ENCODE assay signal across 8 cellular contexts in genomic region chr9:136117291-136118060, GRCh38. TPM values are rescaled to one million over a fixed set of nuclear protein-coding genes. Genes with fewer than 3 reads are reported as not detected.
DNase-seq lines count a peak whose midpoint lies in the region; ATAC-seq and TF ChIP-seq lines count a peak whose summit lies in the region.

No MANE protein-coding gene starts in this region.

- intact Hi-C loops in CD8-positive, alpha-beta T cell (cut with DNase I, micrococcal nuclease) = loop anchor here (1.0 to 10.0 kb wide), 7 partner anchors 8 to 1953 kb away; partner anchors contain the start of genes UBAC1 (in 2 of the 2), CAMSAP1 (in 1 of the 2), QSOX2 (in 1 of the 2) and RNU6ATAC (in 1 of the 2)
- intact Hi-C loops in breast epithelium (cut with DNase I; ENCODE audit: low total_unique reads) = loop anchor here (10.0 kb wide), 1 partner anchor 123 kb away; no protein-coding TSS in a partner anchor

- H3K9me3 ChIP-seq in CD8-positive, alpha-beta T cell (ENCODE audit: low read length) = no peaks in the 10 kb centered on the region
- H3K9me3 ChIP-seq in breast epithelium = no peaks in the 10 kb centered on the region
- no peaks in the 10 kb centered on the region for H3K9me3 ChIP-seq in lung (ENCODE audit: control insufficient read depth in 2 of 2, insufficient read depth in 1 of 2, low read length in 1 of 2)
- no peaks in the 10 kb centered on the region for H3K9me3 ChIP-seq in upper lobe of left lung

- 39% methylated on average over 30 of the region's 30 CpGs for WGBS in lung, 2 donors
- WGBS in upper lobe of left lung, 2 donors = 26 to 39% methylated on average over 15 to 30 of the region's 30 CpGs

- peak overlapping the region; percentile 81 for H3K4me3 Mint-ChIP-seq in CD8-positive, alpha-beta T cell

- ATAC-seq in CD8-positive, alpha-beta T cell = no peak
- ATAC-seq in GM21390 (IDR thresholded peaks at IDR 0.05; ENCODE audit: unreplicated experiment) (peak; percentile 9), lung (ENCODE audit: insufficient read depth, low FRiP score) (no peak), upper lobe of left lung (ENCODE audit: low FRiP score in 2 of 2) (no peak)

- no peaks in the 10 kb centered on the region for H3K27me3 Mint-ChIP-seq in CD8-positive, alpha-beta T cell (ENCODE audit: low read depth)

- DNase-seq in CD8-positive, alpha-beta T cell = no peak
- DNase-seq in MV-4-11 (lab: John Stamatoyannopoulos, UW) (peak; percentile 19), breast epithelium (ENCODE audit: low spot score in 2 of 2) (no peak), lung (ENCODE audit: low spot score) (no peak), upper lobe of left lung (peak in 1 of 2 donors; percentile 80), NCI-H526 treated with DMSO at 0.1 percent for 48 hours (lab: John Stamatoyannopoulos, UW) (no peak), NCI-H2227 (lab: John Stamatoyannopoulos, UW; ENCODE audit: unreplicated experiment) (no peak)

- peak overlapping the region; percentile 80 for H3K27ac Mint-ChIP-seq in CD8-positive, alpha-beta T cell

- H3K4me1 Mint-ChIP-seq in CD8-positive, alpha-beta T cell (ENCODE audit: low read depth) = peaks cover 26% of the 10 kb centered on the region

- H3K36me3 Mint-ChIP-seq in CD8-positive, alpha-beta T cell = peaks cover 14% of the 10 kb centered on the region

- no peak for TF ChIP-seq EP300 in upper lobe of left lung (IDR thresholded peaks at IDR 0.05)

- no peak for TF ChIP-seq CTCF in CD8-positive, alpha-beta T cell (IDR thresholded peaks at IDR 0.05)
- TF ChIP-seq CTCF in breast epithelium (IDR thresholded peaks at IDR 0.05) (no peak), lung (IDR thresholded peaks at IDR 0.05; ENCODE audit: control extremely low read depth, extremely low read depth) (no peak), upper lobe of left lung (IDR thresholded peaks at IDR 0.05) (no peak)

- no peaks in the 10 kb centered on the region for H3K27me3 ChIP-seq in CD8-positive, alpha-beta T cell (ENCODE audit: insufficient read depth, low read length)
- no peaks in the 10 kb centered on the region for H3K27me3 ChIP-seq in breast epithelium
- H3K27me3 ChIP-seq in lung (ENCODE audit: control insufficient read depth, insufficient read depth) = no peaks in the 10 kb centered on the region
- H3K27me3 ChIP-seq in upper lobe of left lung = no peaks in the 10 kb centered on the region

- H3K4me3 ChIP-seq in CD8-positive, alpha-beta T cell (ENCODE audit: low read depth, low read length) = peak overlapping the region; percentile 90
- H3K4me3 ChIP-seq in breast epithelium = peak overlapping the region; percentile 59 to 86 (median 76)
- peak overlapping the region; percentile 85 for H3K4me3 ChIP-seq in lung
- peak overlapping the region; percentile 87 to 99 (median 97) for H3K4me3 ChIP-seq in upper lobe of left lung

- H3K36me3 ChIP-seq in CD8-positive, alpha-beta T cell (ENCODE audit: insufficient read depth, low read length) = no peaks in the 10 kb centered on the region
- H3K36me3 ChIP-seq in breast epithelium (no peaks in the 10 kb centered on the region), lung (ENCODE audit: control insufficient read depth in 2 of 2, insufficient read depth in 2 of 2, low read length in 2 of 2) (peaks cover 0 to 18% of the 10 kb centered on the region in 2 donors), upper lobe of left lung (peaks cover 0 to 24% (median 19%) of the 10 kb centered on the region in 4 donors)

- CTCF ChIA-PET in CD8-positive, alpha-beta T cell (lab: Charles Lee) = interaction anchor here (1.1 to 2.2 kb wide), 4 partner anchors 12 to 150 kb away, joined by 3 to 8 read pairs (median 6); no protein-coding TSS in a partner anchor

- TF ChIP-seq POLR2A in breast epithelium (IDR thresholded peaks at IDR 0.05) (no peak), upper lobe of left lung (IDR thresholded peaks at IDR 0.05) (no peak)

- peak overlapping the region; percentile 66 for H3K27ac ChIP-seq in CD8-positive, alpha-beta T cell (ENCODE audit: low read depth, low read length)
- H3K27ac ChIP-seq in breast epithelium = peak overlapping the region; percentile 88 to 97
- peak overlapping the region; percentile 90 to 94 for H3K27ac ChIP-seq in lung (ENCODE audit: low read depth in 1 of 2, low read length in 1 of 2)
- H3K27ac ChIP-seq in upper lobe of left lung = peak overlapping the region; percentile 87 to 96 (median 94)

- H3K9me3 Mint-ChIP-seq in CD8-positive, alpha-beta T cell = no peaks in the 10 kb centered on the region

- POLR2A ChIA-PET in CD8-positive, alpha-beta T cell (lab: Charles Lee) = interaction anchor here (1.1 to 3.8 kb wide), 4 partner anchors 10 to 156 kb away, joined by 3 to 38 read pairs (median 5); partner anchors contain the start of genes NACC2 and UBAC1

- H3K4me1 ChIP-seq in CD8-positive, alpha-beta T cell (ENCODE audit: insufficient read depth, low read length) = peaks cover 38% of the 10 kb centered on the region
- H3K4me1 ChIP-seq in breast epithelium (peaks cover 6 to 9% of the 10 kb centered on the region in 2 donors), lung (ENCODE audit: control insufficient read depth in 2 of 2, insufficient read depth in 2 of 2, low read length in 2 of 2) (peaks cover 0 to 13% of the 10 kb centered on the region in 2 donors), upper lobe of left lung (peaks cover 16 to 32% (median 19%) of the 10 kb centered on the region in 4 donors)

RNA-seq across cellular contexts. Expression of gene TMEM250, which starts 1.2 kb away (rescaled TPM):
- 1 to 10 TPM; 7.6 to 7.7 TPM for total RNA-seq in CD8-positive, alpha-beta T cell
- total RNA-seq in breast epithelium (10 to 100 TPM; 24.9 to 29.5 (median 26.1) TPM), lung (10 to 100 TPM; 13.0 to 47.9 TPM), upper lobe of left lung (10 to 100 TPM; 37.6 to 49.6 (median 38.4) TPM)
- 10 to 100 TPM; 18.6 to 35.8 TPM for polyA plus RNA-seq in lung

RNA-seq across cellular contexts. Expression of gene NACC2, which starts 22.4 kb away (rescaled TPM):
- total RNA-seq in CD8-positive, alpha-beta T cell = 1 to 10 TPM; 1.7 to 1.8 TPM
- total RNA-seq in breast epithelium = 10 to 100 TPM; 14.0 to 24.2 (median 19.3) TPM
- 10 to 100 TPM in 1 of 2 donors, 1 to 10 TPM in 1; 5.9 to 32.7 TPM for total RNA-seq in lung
- 10 to 100 TPM in 1 of 2 donors, 1 to 10 TPM in 1; 9.1 to 12.0 TPM for polyA plus RNA-seq in lung
- total RNA-seq in upper lobe of left lung = 10 to 100 TPM; 16.8 to 38.4 (median 31.3) TPM
